In genomic region chr10:98374176-98374969, GRCh38 we compare ENCODE assay signal across 11 cellular contexts. TPM values are rescaled to one million over a fixed set of nuclear protein-coding genes. Genes with fewer than 3 reads are reported as not detected.
DNase-seq lines count a peak whose midpoint lies in the region; ATAC-seq and TF ChIP-seq lines count a peak whose summit lies in the region.
"Had no signal": no experiment of that assay in that cellular context is flagged by ENCODE, and none has a peak within 500 bp of the region (broad histone marks: within the 10 kb centered on the region; RNA-seq: fewer than 3 reads in every experiment).

No MANE protein-coding gene starts in this region.

- no peak for TF ChIP-seq CTCF in cardiac fibroblast (IDR thresholded peaks at IDR 0.05; ENCODE audit: low read depth, low read length)

- no peak overlapping the region for H3K4me3 ChIP-seq in cardiac fibroblast (replicated peaks in 1 of 2; ENCODE audit: low read depth in 2 of 2, low read length in 2 of 2)
- H3K4me3 ChIP-seq: coronary artery had no signal

- ATAC-seq in HG03045 (IDR thresholded peaks at IDR 0.05; ENCODE audit: unreplicated experiment), result no peak
- no peak for ATAC-seq in activated CD4-positive, CD25-positive, alpha-beta regulatory T cell treated with anti-CD3 and anti-CD28 coated beads, Interleukin-2, amount 50 U/mL, for 24 hours
- no peak for ATAC-seq in HG03469 (IDR thresholded peaks at IDR 0.05; ENCODE audit: unreplicated experiment)
- ATAC-seq: activated CD8-positive, alpha-beta memory T cell treated with anti-CD3 and anti-CD28 coated beads, Interleukin-2, amount 10 ng/mL, durations not matched to agents 7 days and 5 days; stimulated activated naive CD8-positive, alpha-beta T cell treated with anti-CD3 and anti-CD28 coated beads, Interleukin-15, Interleukin-2, amounts not matched to agents 100 U/mL and 50 U/mL, for 24 hours had no signal

- peak; percentile 72 for DNase-seq in DMS153 treated with DMSO at 0.1 percent for 48 hours (lab: John Stamatoyannopoulos, UW; ENCODE audit: unreplicated experiment)
- DNase-seq in MV-4-11 (lab: John Stamatoyannopoulos, UW), result peak; percentile 13
- peak; percentile 43 to 74 for DNase-seq in cardiac fibroblast (ENCODE audit: low read depth in 2 of 2)
- DNase-seq in myocyte (ENCODE audit: low read depth), result peak; percentile 56
- DNase-seq in NCI-H1092 treated with DMSO at 0.1 percent for 48 hours (lab: John Stamatoyannopoulos, UW), result no peak
- DNase-seq: activated CD8-positive, alpha-beta memory T cell treated with anti-CD3 and anti-CD28 coated beads, Interleukin-2, amount 10 ng/mL, durations not matched to agents 7 days and 5 days; stimulated activated naive CD8-positive, alpha-beta T cell treated with anti-CD3 and anti-CD28 coated beads, Interleukin-15, Interleukin-2, amounts not matched to agents 100 U/mL and 50 U/mL, for 24 hours had no signal

RNA-seq across cellular contexts. Expression of gene PYROXD2, which starts 40.6 kb away (rescaled TPM):
- 7.3 and 9.7 TPM in 2 replicates for total RNA-seq in myocyte
- 10.3 TPM for polyA plus RNA-seq in myocyte (2012)
